26 cellular contexts compared by ENCODE assay signal in the genomic region with DNA sequence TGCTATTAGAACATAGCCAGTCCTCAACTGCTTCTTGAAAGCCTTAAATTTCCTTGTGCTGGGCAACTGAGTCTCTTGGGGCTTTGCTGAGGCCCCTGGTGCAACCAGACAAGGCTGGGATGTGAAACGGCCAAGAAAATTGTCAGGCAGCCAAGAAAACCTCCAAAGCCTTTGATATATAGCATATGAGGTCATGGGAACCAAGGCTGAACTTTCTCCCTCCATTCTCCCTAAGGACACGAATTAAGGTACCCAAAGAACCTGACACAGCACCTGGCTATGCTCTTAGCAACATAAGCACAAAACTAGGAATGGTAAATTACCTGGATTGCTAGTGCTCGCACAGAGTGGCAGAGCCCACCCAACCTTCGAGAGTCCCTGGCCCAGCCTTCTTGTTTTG.
A peak's percentile ranks its signal among the peaks of the same experiment; 100 is the strongest.
DNase-seq lines count a peak whose midpoint lies in the region; ATAC-seq and TF ChIP-seq lines count a peak whose summit lies in the region.
"Had no signal": no experiment of that assay in that cellular context is flagged by ENCODE, and none has a peak within 500 bp of the region (broad histone marks: within the 10 kb centered on the region; RNA-seq: fewer than 3 reads in every experiment).

No MANE protein-coding gene starts in this region.

- ATAC-seq in activated naive CD4-positive, alpha-beta T cell treated with anti-CD3 and anti-CD28 coated beads, Interleukin-2, amount 50 U/mL, for 72 hours, result no peak
- ATAC-seq: activated naive CD8-positive, alpha-beta T cell treated with anti-CD3 and anti-CD28 coated beads, Interleukin-2, amount 50 U/mL, for 24 hours; Panc1; stimulated activated naive CD8-positive, alpha-beta T cell treated with anti-CD3 and anti-CD28 coated beads, Interleukin-15, amount 100 ng/mL, for 72 hours had no signal

- peaks cover 10% of the 10 kb centered on the region for H3K9me3 Mint-ChIP-seq in mesothelial cell of epicardium
- peaks cover 0 to 6% of the 10 kb centered on the region in 2 donors for H3K9me3 Mint-ChIP-seq in activated naive CD4-positive, alpha-beta T cell treated with anti-CD3 and anti-CD28 coated beads, Interleukin-2, amount 50 U/mL, for 72 hours
- peaks cover 0 to 4% (median 0%) of the 10 kb centered on the region in 7 donors for H3K9me3 Mint-ChIP-seq in CD14-positive monocyte
- H3K9me3 Mint-ChIP-seq in activated CD4-positive, alpha-beta T cell treated with anti-CD3 and anti-CD28 coated beads, Interleukin-2, amount 10 ng/mL, durations not matched to agents 24 days and 14 days, result peaks cover 11% of the 10 kb centered on the region
- H3K9me3 Mint-ChIP-seq: activated naive CD8-positive, alpha-beta T cell treated with anti-CD3 and anti-CD28 coated beads, Interleukin-2, amount 50 U/mL, for 24 hours had no signal

- no peaks in the 10 kb centered on the region for H4K20me1 ChIP-seq in BLaER1 treated with 17β-estradiol and CSF1 and Interleukin-3, amounts not matched to agents 10 nM and 100 nM

- TF ChIP-seq CTCF in brain microvascular endothelial cell (IDR thresholded peaks at IDR 0.05; ENCODE audit: low read depth, low read length, missing control alignments) (no peak), mesothelial cell of epicardium (IDR thresholded peaks at IDR 0.05; ENCODE audit: unreplicated experiment) (no peak), CD14-positive monocyte (IDR thresholded peaks at IDR 0.05) (no peak)

- H3K27ac ChIP-seq in BLaER1 treated with 17β-estradiol and CSF1 and Interleukin-3, amounts not matched to agents 10 nM and 100 nM, result no peak overlapping the region
- no peak overlapping the region for H3K27ac ChIP-seq in brain microvascular endothelial cell
- H3K27ac ChIP-seq: epithelial cell of prostate, WERI-Rb-1 had no signal

- DNase-seq in brain microvascular endothelial cell (peak; percentile 3), mesothelial cell of epicardium (ENCODE audit: low spot score in 2 of 2, unreplicated experiment in 2 of 2) (peak in 1 of 2 experiments; percentile 43), UCSD-AML1 (lab: John Stamatoyannopoulos, UW; ENCODE audit: unreplicated experiment) (no peak), CD14-positive monocyte (ENCODE audit: low spot score) (no peak)
- DNase-seq in activated naive CD4-positive, alpha-beta T cell treated with anti-CD3 and anti-CD28 coated beads, Interleukin-2, amount 50 U/mL, for 72 hours (ENCODE audit: low spot score in 2 of 2), result no peak
- no peak for DNase-seq in activated CD4-positive, alpha-beta T cell treated with anti-CD3 and anti-CD28 coated beads, Interleukin-2, amount 10 ng/mL, durations not matched to agents 24 days and 14 days
- DNase-seq: activated CD4-positive, alpha-beta T cell treated with anti-CD3 and anti-CD28 coated beads, Interleukin-2, amount 50 U/mL, for 4 hours; activated CD8-positive, alpha-beta memory T cell treated with anti-CD3 and anti-CD28 coated beads, Interleukin-2, amount 50 U/mL, for 48 hours; activated naive CD8-positive, alpha-beta T cell treated with anti-CD3 and anti-CD28 coated beads, Interleukin-2, amount 50 U/mL, for 24 hours; caudate nucleus; DMS79; Kasumi-1; midbrain; NCI-H1092 treated with DMSO at 0.1 percent for 48 hours; NCI-H82; small intestine; stimulated activated naive CD8-positive, alpha-beta T cell treated with anti-CD3 and anti-CD28 coated beads, Interleukin-15, amount 100 ng/mL, for 72 hours; T-helper 2 cell; trophoblast cell; WERI-Rb-1 had no signal

- intact Hi-C loops in CD14-positive monocyte (cut with micrococcal nuclease), result no loop called here
- intact Hi-C loops in activated CD4-positive, alpha-beta T cell treated with anti-CD3 and anti-CD28 coated beads, Interleukin-2, amount 10 ng/mL, durations not matched to agents 24 days and 14 days (cut with micrococcal nuclease), result no loop called here

- H3K36me3 Mint-ChIP-seq in mesothelial cell of epicardium (no peaks in the 10 kb centered on the region), CD14-positive monocyte (no peaks in the 10 kb centered on the region)
- no peaks in the 10 kb centered on the region for H3K36me3 Mint-ChIP-seq in activated naive CD4-positive, alpha-beta T cell treated with anti-CD3 and anti-CD28 coated beads, Interleukin-2, amount 50 U/mL, for 72 hours
- no peaks in the 10 kb centered on the region for H3K36me3 Mint-ChIP-seq in activated CD4-positive, alpha-beta T cell treated with anti-CD3 and anti-CD28 coated beads, Interleukin-2, amount 10 ng/mL, durations not matched to agents 24 days and 14 days (ENCODE audit: low read depth)

- no peak overlapping the region for H3K9ac ChIP-seq in BLaER1 treated with 17β-estradiol and CSF1 and Interleukin-3, amounts not matched to agents 10 nM and 100 nM

- H3K4me3 Mint-ChIP-seq in mesothelial cell of epicardium (no peak overlapping the region), CD14-positive monocyte (no peak overlapping the region)
- H3K4me3 Mint-ChIP-seq in activated CD4-positive, alpha-beta T cell treated with anti-CD3 and anti-CD28 coated beads, Interleukin-2, amount 10 ng/mL, durations not matched to agents 24 days and 14 days, result no peak overlapping the region
- H3K4me3 Mint-ChIP-seq: activated naive CD8-positive, alpha-beta T cell treated with anti-CD3 and anti-CD28 coated beads, Interleukin-2, amount 50 U/mL, for 24 hours; neural crest cell; stimulated activated naive CD8-positive, alpha-beta T cell treated with anti-CD3 and anti-CD28 coated beads, Interleukin-15, amount 100 ng/mL, for 72 hours had no signal

- no peak overlapping the region for H3K4me3 ChIP-seq in BLaER1 treated with 17β-estradiol and CSF1 and Interleukin-3, amounts not matched to agents 10 nM and 100 nM
- no peak overlapping the region for H3K4me3 ChIP-seq in brain microvascular endothelial cell (ENCODE audit: low read depth, low read length)

- peak overlapping the region; percentile 79 for H3K27ac Mint-ChIP-seq in mesothelial cell of epicardium
- no peak overlapping the region for H3K27ac Mint-ChIP-seq in activated naive CD4-positive, alpha-beta T cell treated with anti-CD3 and anti-CD28 coated beads, Interleukin-2, amount 50 U/mL, for 72 hours
- H3K27ac Mint-ChIP-seq in CD14-positive monocyte, result no peak overlapping the region
- H3K27ac Mint-ChIP-seq in activated CD4-positive, alpha-beta T cell treated with anti-CD3 and anti-CD28 coated beads, Interleukin-2, amount 10 ng/mL, durations not matched to agents 24 days and 14 days, result no peak overlapping the region
- H3K27ac Mint-ChIP-seq: activated naive CD8-positive, alpha-beta T cell treated with anti-CD3 and anti-CD28 coated beads, Interleukin-2, amount 50 U/mL, for 24 hours; progenitor cell of endocrine pancreas; stimulated activated naive CD8-positive, alpha-beta T cell treated with anti-CD3 and anti-CD28 coated beads, Interleukin-15, amount 100 ng/mL, for 72 hours had no signal

- in situ Hi-C loops in brain microvascular endothelial cell (cut with HindIII; ENCODE audit: low pct_ligation_motif_present, low sequenced_read_pairs), result no loop called here

- H3K4me2 ChIP-seq in BLaER1 treated with 17β-estradiol and CSF1 and Interleukin-3, amounts not matched to agents 10 nM and 100 nM, result peak overlapping the region in 6 of 11 experiments; percentile 3 to 42 (median 17); a peak in 6 of 22 replicates

- H3K36me3 ChIP-seq in BLaER1 treated with 17β-estradiol and CSF1 and Interleukin-3, amounts not matched to agents 10 nM and 100 nM, result no peaks in the 10 kb centered on the region
- H3K36me3 ChIP-seq in brain microvascular endothelial cell (replicated peaks), result no peaks in the 10 kb centered on the region
- H3K36me3 ChIP-seq: WERI-Rb-1 had no signal

- TF ChIP-seq RAD21 in Ishikawa (IDR thresholded peaks at IDR 0.05; ENCODE audit: low read depth), result no peak

- no peaks in the 10 kb centered on the region for H3K9me3 ChIP-seq in BLaER1 treated with 17β-estradiol and CSF1 and Interleukin-3, amounts not matched to agents 10 nM and 100 nM (replicated peaks in 1 of 11)

- peaks cover 21% of the 10 kb centered on the region for H3K4me1 Mint-ChIP-seq in mesothelial cell of epicardium
- peaks cover 4% of the 10 kb centered on the region for H3K4me1 Mint-ChIP-seq in CD14-positive monocyte
- peaks cover 5% of the 10 kb centered on the region for H3K4me1 Mint-ChIP-seq in activated CD4-positive, alpha-beta T cell treated with anti-CD3 and anti-CD28 coated beads, Interleukin-2, amount 10 ng/mL, durations not matched to agents 24 days and 14 days
- H3K4me1 Mint-ChIP-seq: neural crest cell had no signal

- H3K27me3 ChIP-seq in BLaER1 treated with 17β-estradiol and CSF1 and Interleukin-3, amounts not matched to agents 10 nM and 100 nM, result no peaks in the 10 kb centered on the region
- H3K27me3 ChIP-seq in brain microvascular endothelial cell (replicated peaks), result no peaks in the 10 kb centered on the region

- TF ChIP-seq EP300 in Ishikawa (IDR thresholded peaks at IDR 0.05; ENCODE audit: borderline replicate concordance), result no peak

- peaks cover 0 to 11% (median 6%) of the 10 kb centered on the region in 10 experiments; a peak in 15 of 20 replicates for H3K4me1 ChIP-seq in BLaER1 treated with 17β-estradiol and CSF1 and Interleukin-3, amounts not matched to agents 10 nM and 100 nM

- H3K27me3 Mint-ChIP-seq in mesothelial cell of epicardium (ENCODE audit: low read depth) (no peaks in the 10 kb centered on the region), CD14-positive monocyte (ENCODE audit: low read depth in 3 of 3) (peaks cover 0 to 5% (median 4%) of the 10 kb centered on the region in 3 donors)
- peaks cover 15% of the 10 kb centered on the region for H3K27me3 Mint-ChIP-seq in activated CD4-positive, alpha-beta T cell treated with anti-CD3 and anti-CD28 coated beads, Interleukin-2, amount 10 ng/mL, durations not matched to agents 24 days and 14 days
